In the genomic region with DNA sequence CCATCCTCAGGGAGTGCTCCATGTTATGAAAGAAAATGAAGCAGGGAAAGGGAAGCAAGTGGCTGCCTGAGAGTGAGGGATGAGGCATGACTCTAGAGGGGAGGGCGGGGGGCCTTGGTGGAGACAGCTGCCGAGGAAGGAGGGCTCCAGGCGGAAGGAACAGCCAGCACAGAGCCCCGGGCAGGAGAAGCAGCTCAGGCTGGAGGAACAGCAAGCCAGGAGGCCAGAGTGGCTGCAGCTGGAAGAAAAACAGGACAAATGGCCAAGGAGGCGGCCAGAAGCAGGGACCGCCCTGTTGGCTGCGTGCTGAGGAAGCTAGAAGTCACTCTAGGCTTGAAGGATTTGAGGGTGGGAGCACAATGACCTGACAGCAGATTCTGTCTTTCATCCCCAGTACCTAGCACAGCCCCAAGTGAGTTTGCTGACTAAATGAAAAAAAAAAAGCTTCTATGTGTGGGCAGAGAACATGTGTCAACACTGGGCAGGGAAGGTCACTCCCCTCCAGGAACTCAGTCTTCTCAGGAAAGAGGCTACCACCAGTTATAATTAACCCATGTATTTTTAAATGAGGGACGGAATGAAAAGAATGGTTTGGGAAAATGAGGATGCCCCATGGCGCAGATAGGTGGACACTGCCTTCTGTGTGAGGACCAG, we compare ENCODE assay signal across 13 cellular contexts.
DNase-seq lines count a peak whose midpoint lies in the region; ATAC-seq, FAIRE-seq and TF ChIP-seq lines count a peak whose summit lies in the region.
"Had no signal": no experiment of that assay in that cellular context is flagged by ENCODE, and none has a peak within 500 bp of the region (broad histone marks: within the 10 kb centered on the region; RNA-seq: fewer than 3 reads in every experiment).

No MANE protein-coding gene starts in this region.

- H3K4me1 Mint-ChIP-seq in progenitor cell of endocrine pancreas (ENCODE audit: low read depth) = peaks cover 27% of the 10 kb centered on the region

- no peaks in the 10 kb centered on the region for H3K27me3 ChIP-seq in layer of hippocampus (ENCODE audit: control insufficient read depth, insufficient read depth, low read length)

- peak overlapping the region; percentile 6 for H3K27ac Mint-ChIP-seq in progenitor cell of endocrine pancreas
- H3K27ac Mint-ChIP-seq: activated naive CD8-positive, alpha-beta T cell; T-helper 2 cell treated with Interferon-gamma antibody and Interleukin-4, amounts not matched to agents 5 μg/mL and 100 μg/mL, for 36 hours had no signal

- ATAC-seq in HG03135 (IDR thresholded peaks at IDR 0.05; ENCODE audit: unreplicated experiment) = no peak
- ATAC-seq in HG02623 (IDR thresholded peaks at IDR 0.05; ENCODE audit: unreplicated experiment) = no peak
- ATAC-seq: stimulated activated naive CD8-positive, alpha-beta T cell treated with anti-CD3 and anti-CD28 coated beads, Interleukin-15, Interleukin-2, amounts not matched to agents 100 U/mL and 50 U/mL, for 24 hours had no signal

- H3K36me3 Mint-ChIP-seq in progenitor cell of endocrine pancreas (ENCODE audit: insufficient read depth) = peaks cover 1% of the 10 kb centered on the region
- H3K36me3 Mint-ChIP-seq: activated naive CD8-positive, alpha-beta T cell had no signal

- no peaks in the 10 kb centered on the region for H3K27me3 Mint-ChIP-seq in progenitor cell of endocrine pancreas
- H3K27me3 Mint-ChIP-seq: activated naive CD8-positive, alpha-beta T cell had no signal

- H3K9me3 Mint-ChIP-seq in progenitor cell of endocrine pancreas (ENCODE audit: low read depth) = no peaks in the 10 kb centered on the region
- H3K9me3 Mint-ChIP-seq: T-helper 2 cell treated with Interferon-gamma antibody and Interleukin-4, amounts not matched to agents 5 μg/mL and 100 μg/mL, for 36 hours had no signal

- no peak for FAIRE-seq in GM19239 (lab: Jason Lieb, UNC)

- peak; percentile 12 for DNase-seq in Ammon's horn (ENCODE audit: low spot score)
- DNase-seq in progenitor cell of endocrine pancreas (ENCODE audit: low spot score, unreplicated experiment) = no peak
- DNase-seq in GM19239 (ENCODE audit: insufficient read length, low spot score) = no peak
- DNase-seq in NCI-H748 treated with DMSO at 0.1 percent for 48 hours (lab: John Stamatoyannopoulos, UW) = no peak
- DNase-seq: activated CD8-positive, alpha-beta memory T cell treated with anti-CD3 and anti-CD28 coated beads for 24 hours; NCI-H1417 treated with DMSO at 0.1 percent for 48 hours; stimulated activated naive CD8-positive, alpha-beta T cell treated with anti-CD3 and anti-CD28 coated beads, Interleukin-15, Interleukin-2, amounts not matched to agents 100 U/mL and 50 U/mL, for 24 hours had no signal

- no peak for TF ChIP-seq CTCF in progenitor cell of endocrine pancreas (IDR thresholded peaks at IDR 0.05; ENCODE audit: unreplicated experiment)

- peak overlapping the region; percentile 55 for H3K27ac ChIP-seq in cingulate gyrus (ENCODE audit: low read depth, low read length)
- H3K27ac ChIP-seq in layer of hippocampus (ENCODE audit: low read depth, low read length) = peak overlapping the region; percentile 35

- H3K4me3 Mint-ChIP-seq in progenitor cell of endocrine pancreas (ENCODE audit: low read depth) = no peak overlapping the region
- H3K4me3 Mint-ChIP-seq: activated naive CD8-positive, alpha-beta T cell; T-helper 2 cell treated with Interferon-gamma antibody and Interleukin-4, amounts not matched to agents 5 μg/mL and 100 μg/mL, for 36 hours had no signal
